25 cellular contexts compared by ENCODE assay signal in the genomic region with DNA sequence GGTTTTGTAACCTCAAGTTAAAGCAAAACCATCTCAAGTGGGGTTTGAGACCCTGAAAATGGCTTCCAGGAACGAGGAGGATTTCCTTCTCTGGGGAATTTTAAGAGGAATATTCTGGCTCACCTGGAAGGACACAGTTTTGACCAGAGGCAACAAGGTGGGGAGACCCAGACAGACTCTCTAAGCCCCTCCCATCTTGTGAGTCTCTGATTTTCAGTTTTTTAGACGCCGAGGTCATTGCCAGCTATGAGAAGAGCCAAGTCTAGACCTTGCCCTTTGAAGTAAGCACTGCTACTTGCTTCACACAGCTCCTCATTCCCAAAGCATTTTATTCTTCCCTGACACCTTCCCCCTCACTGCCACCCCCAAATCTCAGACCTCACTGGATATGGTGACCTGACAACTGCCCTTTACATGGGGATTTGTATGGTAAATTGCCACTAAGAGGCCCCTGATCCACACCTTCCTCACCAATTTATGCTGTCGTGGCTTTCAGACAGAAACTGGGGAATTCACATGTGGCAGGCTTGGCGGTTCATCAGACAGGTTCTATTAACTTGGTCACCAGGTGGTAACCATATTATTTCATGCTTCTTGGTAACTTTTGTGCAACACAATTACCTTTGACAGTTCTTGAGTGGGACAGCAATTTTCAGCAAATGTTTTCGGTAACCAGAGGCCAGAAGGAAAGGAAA.
A peak's percentile ranks its signal among the peaks of the same experiment; 100 is the strongest.
DNase-seq lines count a peak whose midpoint lies in the region; ATAC-seq and TF ChIP-seq lines count a peak whose summit lies in the region.
"Had no signal": no experiment of that assay in that cellular context is flagged by ENCODE, and none has a peak within 500 bp of the region (broad histone marks: within the 10 kb centered on the region; RNA-seq: fewer than 3 reads in every experiment).

No MANE protein-coding gene starts in this region.

- H3K27me3 Mint-ChIP-seq in Caco-2 (ENCODE audit: insufficient read depth, unreplicated experiment): no peaks in the 10 kb centered on the region

- CTCF ChIA-PET in Caco-2 (lab: Charles Lee): no interaction called here

- ATAC-seq in GM19452 (IDR thresholded peaks at IDR 0.05; ENCODE audit: unreplicated experiment) (no peak), HG03159 (IDR thresholded peaks at IDR 0.05; ENCODE audit: unreplicated experiment) (no peak)
- ATAC-seq: left cardiac atrium had no signal

- no peaks in the 10 kb centered on the region for H3K27me3 ChIP-seq in Caco-2 (replicated peaks; ENCODE audit: control insufficient read depth, insufficient read depth, low read length)
- H3K27me3 ChIP-seq: vagina had no signal

- no peak overlapping the region for H3K4me3 ChIP-seq in Caco-2 (ENCODE audit: low read depth, low read length)
- H3K4me3 ChIP-seq: smooth muscle cell, thoracic aorta, vagina had no signal

- H3K4me3 Mint-ChIP-seq in Caco-2 (ENCODE audit: unreplicated experiment): peak overlapping the region; percentile 64
- H3K4me3 Mint-ChIP-seq: naive B cell had no signal

- H3K27ac Mint-ChIP-seq in Caco-2 (ENCODE audit: unreplicated experiment): peak overlapping the region; percentile 98
- H3K27ac Mint-ChIP-seq: naive B cell had no signal

- H3K9me3 Mint-ChIP-seq in Caco-2 (ENCODE audit: unreplicated experiment): peaks cover 22% of the 10 kb centered on the region

- H3K9me3 ChIP-seq in Caco-2: no peaks in the 10 kb centered on the region
- H3K9me3 ChIP-seq: thoracic aorta, vagina had no signal

- intact Hi-C loops in Caco-2 (cut with micrococcal nuclease; ENCODE audit: unreplicated experiment): loop anchor here (2.0 to 10.0 kb wide), 4 partner anchors 14 to 448 kb away; a partner anchor contains a TSS

- H3K4me1 Mint-ChIP-seq in Caco-2 (ENCODE audit: low read depth, unreplicated experiment): peaks cover 74% of the 10 kb centered on the region
- H3K4me1 Mint-ChIP-seq: naive B cell had no signal

- POLR2A ChIA-PET in Caco-2 (lab: Charles Lee): no interaction called here

- H3K27ac ChIP-seq in epithelial cell of prostate: peak overlapping the region; percentile 64
- H3K27ac ChIP-seq: thoracic aorta, vagina had no signal

- no peaks in the 10 kb centered on the region for H3K36me3 ChIP-seq in Caco-2 (ENCODE audit: control insufficient read depth, insufficient read depth, low read length)
- H3K36me3 ChIP-seq: thoracic aorta, vagina had no signal

- H3K4me1 ChIP-seq in Caco-2: peaks cover 98% of the 10 kb centered on the region

- TSS peak; percentile 89 for BruUV-seq in Caco-2 (replicated peaks; lab: Mats Ljungman, UMichigan)

- no peak for TF ChIP-seq CTCF in Caco-2 (IDR thresholded peaks at IDR 0.05; ENCODE audit: insufficient read depth in 1 of 2, low read depth in 1 of 2, low read length in 1 of 2, severe bottlenecking in 1 of 2, unreplicated experiment in 1 of 2)

- DNase-seq in Caco-2 (no peak), HK-2 (ENCODE audit: unreplicated experiment) (peak; percentile 53), epithelial cell of prostate (ENCODE audit: low read depth, low spot score) (no peak), renal cortical epithelial cell (ENCODE audit: low read depth) (peak; percentile 46)
- DNase-seq in stimulated activated CD4-positive, alpha-beta T cell treated with anti-CD3 and anti-CD28 coated beads, Interleukin-4, amount 100 ng/mL, for 24 hours: no peak
- DNase-seq: activated CD4-positive, CD25-positive, alpha-beta regulatory T cell; cerebellar nuclear complex; DMS 273 treated with DMSO at 0.1 percent for 48 hours; head of caudate nucleus; KBM-7; left cardiac atrium; mesendoderm; MM.1S; naive B cell; NCI-H1417; NCI-H446 treated with DMSO at 0.1 percent for 48 hours; occipital lobe; Right ventricle myocardium superior; stimulated activated CD4-positive, alpha-beta T cell treated with anti-CD3 and anti-CD28 coated beads, Interleukin-2, amount 100 ng/mL, for 24 hours had no signal

- peaks cover 2% of the 10 kb centered on the region for H3K36me3 Mint-ChIP-seq in Caco-2 (ENCODE audit: insufficient read depth, unreplicated experiment)
- H3K36me3 Mint-ChIP-seq: activated naive CD4-positive, alpha-beta T cell treated with anti-CD3 and anti-CD28 coated beads, Interleukin-2, amount 50 U/mL, for 72 hours; naive B cell had no signal

Comparison
In these comparisons a context has a peak if more than half of its experiments do, and no peak if none do; other contexts are left out.
1. DNase-seq: peak in HK-2 (single experiment) and renal cortical epithelial cell (single experiment); none in Caco-2 (0 of 2), epithelial cell of prostate (single experiment) and stimulated activated CD4-positive, alpha-beta T cell treated with anti-CD3 and anti-CD28 coated beads, Interleukin-4, amount 100 ng/mL, for 24 hours (single experiment).